In the genomic region with DNA sequence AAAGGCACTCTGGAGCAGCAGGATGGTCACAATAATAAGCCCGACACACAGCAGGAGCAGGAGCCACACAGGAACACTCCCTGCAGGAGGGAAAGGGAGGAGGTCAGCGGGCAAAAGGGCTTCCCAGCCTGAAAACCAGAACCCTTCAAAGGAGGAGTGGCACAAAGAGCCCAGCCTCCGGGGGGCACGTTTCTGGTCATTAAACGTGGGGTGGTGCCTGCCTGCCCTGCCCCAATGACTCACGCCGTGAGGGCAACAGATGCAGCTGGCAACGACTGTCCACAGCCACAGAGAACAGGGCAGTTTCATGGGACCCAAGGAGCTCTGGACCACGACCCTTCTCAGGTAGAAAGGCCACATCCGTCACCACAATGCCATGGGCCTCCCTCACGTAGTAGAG, we compare ENCODE assay signal across 15 cellular contexts. TPM values are rescaled to one million over a fixed set of nuclear protein-coding genes. Genes with fewer than 3 reads are reported as not detected.
"Had no signal": no experiment of that assay in that cellular context is flagged by ENCODE, and none has a peak within 500 bp of the region (broad histone marks: within the 10 kb centered on the region; RNA-seq: fewer than 3 reads in every experiment).

No MANE protein-coding gene starts in this region.

- H3K4me3 ChIP-seq: ascending aorta, esophagus squamous epithelium, lung, ovary had no signal

- H3K27me3 ChIP-seq: ascending aorta, esophagus squamous epithelium, ovary had no signal

- DNase-seq: activated CD8-positive, alpha-beta memory T cell treated with anti-CD3 and anti-CD28 coated beads, Interleukin-2, amount 50 U/mL, for 4 hours; activated CD8-positive, alpha-beta T cell treated with anti-CD3 and anti-CD28 coated beads for 36 hours; esophagus squamous epithelium; foreskin fibroblast; glutamatergic neuron; left cardiac atrium; ovary had no signal

- H3K9me3 Mint-ChIP-seq: activated CD8-positive, alpha-beta T cell treated with anti-CD3 and anti-CD28 coated beads for 36 hours; T-helper 2 cell treated with Interferon-gamma antibody and Interleukin-4, amounts not matched to agents 5 μg/mL and 100 μg/mL, for 36 hours had no signal

- H3K9me3 ChIP-seq: ascending aorta, esophagus squamous epithelium, ovary had no signal

- H3K36me3 ChIP-seq: ovary had no signal

- ATAC-seq: activated CD4-positive, CD25-positive, alpha-beta regulatory T cell treated with anti-CD3 and anti-CD28 coated beads, Interleukin-2, amount 50 U/mL, for 24 hours; activated CD8-positive, alpha-beta T cell treated with anti-CD3 and anti-CD28 coated beads for 36 hours; left cardiac atrium had no signal

- H3K4me3 Mint-ChIP-seq: activated CD8-positive, alpha-beta T cell treated with anti-CD3 and anti-CD28 coated beads for 36 hours; T-helper 2 cell treated with Interferon-gamma antibody and Interleukin-4, amounts not matched to agents 5 μg/mL and 100 μg/mL, for 36 hours had no signal

- H3K27ac Mint-ChIP-seq: activated CD8-positive, alpha-beta T cell treated with anti-CD3 and anti-CD28 coated beads for 36 hours; T-helper 2 cell treated with Interferon-gamma antibody and Interleukin-4, amounts not matched to agents 5 μg/mL and 100 μg/mL, for 36 hours had no signal

- H3K27ac ChIP-seq: ascending aorta, esophagus squamous epithelium, ovary had no signal

RNA-seq across cellular contexts. Expression of a gene that starts 7.8 kb away (rescaled TPM):
- total RNA-seq: activated CD8-positive, alpha-beta T cell treated with anti-CD3 and anti-CD28 coated beads for 36 hours; ascending aorta; esophagus squamous epithelium; left cardiac atrium; lung; ovary; renal cortical epithelial cell; skeletal muscle tissue had no signal
- polyA plus RNA-seq: lung, neural cell, ovary, thymus had no signal

RNA-seq across cellular contexts. Expression of a gene that starts 7.8 kb away (rescaled TPM):
- total RNA-seq: ascending aorta, esophagus squamous epithelium, skeletal muscle tissue had no signal
- polyA plus RNA-seq: neural cell had no signal

RNA-seq across cellular contexts. Expression of a gene that starts 17.4 kb away (rescaled TPM):
- total RNA-seq: activated CD8-positive, alpha-beta T cell treated with anti-CD3 and anti-CD28 coated beads for 36 hours; ascending aorta; esophagus squamous epithelium; renal cortical epithelial cell had no signal
- polyA plus RNA-seq: neural cell had no signal
